26 cellular contexts compared by ENCODE assay signal in genomic region chr5:88034520-88034919, GRCh38.
DNase-seq lines count a peak whose midpoint lies in the region; ATAC-seq and TF ChIP-seq lines count a peak whose summit lies in the region.
"Had no signal": no experiment of that assay in that cellular context is flagged by ENCODE, and none has a peak within 500 bp of the region (broad histone marks: within the 10 kb centered on the region; RNA-seq: fewer than 3 reads in every experiment).

No MANE protein-coding gene starts in this region.

- H3K36me3 ChIP-seq in HAP-1 (replicated peaks) (no peaks in the 10 kb centered on the region), BE2C (no peaks in the 10 kb centered on the region)
- H3K36me3 ChIP-seq: BLaER1; BLaER1 treated with 17β-estradiol and CSF1 and Interleukin-3, amounts not matched to agents 10 nM and 100 nM had no signal

- ATAC-seq in HG03342 (IDR thresholded peaks at IDR 0.05; ENCODE audit: unreplicated experiment): no peak
- ATAC-seq: A549; CD8-positive, alpha-beta T cell had no signal

- H3K4me3 ChIP-seq in HAP-1 (no peak overlapping the region), BE2C (ENCODE audit: low read depth, low read length) (no peak overlapping the region)
- H3K4me3 ChIP-seq: A549; BLaER1; BLaER1 treated with 17β-estradiol and CSF1 and Interleukin-3, amounts not matched to agents 10 nM and 100 nM had no signal

- in situ Hi-C loops in HAP-1 (cut with MboI; ENCODE audit: low sequenced_read_pairs): no loop called here

- DNase-seq in HAP-1 (ENCODE audit: low spot score in 2 of 2) (peak; percentile 32 to 84), superior temporal gyrus (ENCODE audit: extremely low spot score) (peak; percentile 24), BE2C (no peak)
- DNase-seq: 8988T; ACHN; AML-193; C1 segment of cervical spinal cord; Caco-2; Calu3; CD4-positive, alpha-beta memory T cell; CD4-positive, alpha-beta T cell; CD4-positive, CD25-positive, alpha-beta regulatory T cell; CD8-positive, alpha-beta memory T cell; CD8-positive, alpha-beta T cell; COR-L47; DMS 273 treated with DMSO at 0.1 percent for 48 hours; DMS153; DMS53; DMS79; DMS79 treated with DMSO at 0.1 percent for 48 hours; DND-41; EL had no signal

- H3K27me3 ChIP-seq in HAP-1 (ENCODE audit: low read depth) (no peaks in the 10 kb centered on the region), BE2C (no peaks in the 10 kb centered on the region)
- H3K27me3 ChIP-seq: BLaER1; BLaER1 treated with 17β-estradiol and CSF1 and Interleukin-3, amounts not matched to agents 10 nM and 100 nM had no signal

- H3K9me3 ChIP-seq in HAP-1 (no peaks in the 10 kb centered on the region), BE2C (no peaks in the 10 kb centered on the region)
- H3K9me3 ChIP-seq: A549; BLaER1; BLaER1 treated with 17β-estradiol and CSF1 and Interleukin-3, amounts not matched to agents 10 nM and 100 nM; Caco-2 had no signal

- TF ChIP-seq CTCF in BE2C (IDR thresholded peaks at IDR 0.05; ENCODE audit: low read depth, low read length): no peak

- peaks cover 23% of the 10 kb centered on the region for H3K4me1 ChIP-seq in HAP-1
- no peaks in the 10 kb centered on the region for H3K4me1 ChIP-seq in BE2C
- H3K4me1 ChIP-seq: A549; BLaER1; BLaER1 treated with 17β-estradiol and CSF1 and Interleukin-3, amounts not matched to agents 10 nM and 100 nM; Caco-2 had no signal
